Comparison of ENCODE assay signal across 1 cellular context in genomic region chr3:186955898-186956696, GRCh38.
A peak's percentile ranks its signal among the peaks of the same experiment; 100 is the strongest.
TF ChIP-seq lines count a peak whose summit lies in the region.

No MANE protein-coding gene starts in this region.

TF ChIP-seq in GM12878, 131 proteins besides CTCF, POLR2A, EP300 and RAD21 (continued from another document):
- no peak for TF ChIP-seq ZBTB33 (IDR thresholded peaks at IDR 0.05)
- TF ChIP-seq RUNX3 (IDR thresholded peaks at IDR 0.05; ENCODE audit: low read length) = peak; percentile 2; the same call in 1 of the 2 replicates
TF ChIP-seq in GM12878: peak in this region for 2.
